Comparison of ENCODE assay signal across 22 cellular contexts in the genomic region with DNA sequence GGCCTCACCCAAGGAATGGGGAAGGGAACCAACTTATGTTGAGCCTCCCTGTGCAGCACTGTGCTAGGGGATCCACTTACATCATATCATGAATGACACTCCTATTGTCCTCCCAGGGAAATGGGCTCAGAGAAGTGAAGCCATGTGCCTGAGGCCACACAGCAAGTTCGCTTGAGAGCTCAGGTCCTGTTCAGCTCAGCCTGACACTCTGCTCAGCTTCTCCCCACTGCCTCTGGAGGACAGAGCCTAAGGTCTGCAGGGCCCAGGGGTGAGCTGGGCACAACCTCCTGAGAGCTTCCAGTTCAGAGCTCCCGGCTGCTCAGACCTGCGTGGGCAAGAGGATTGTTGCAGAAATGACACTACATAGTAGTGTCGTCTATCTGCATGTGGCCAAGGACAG.
A peak's percentile ranks its signal among the peaks of the same experiment; 100 is the strongest.
DNase-seq lines count a peak whose midpoint lies in the region; ATAC-seq and TF ChIP-seq lines count a peak whose summit lies in the region.
"Had no signal": no experiment of that assay in that cellular context is flagged by ENCODE, and none has a peak within 500 bp of the region (broad histone marks: within the 10 kb centered on the region; RNA-seq: fewer than 3 reads in every experiment).

No MANE protein-coding gene starts in this region.

- H3K36me3 ChIP-seq in OCI-LY7 (ENCODE audit: insufficient read depth, low read length) = no peaks in the 10 kb centered on the region

- peak overlapping the region; percentile 68 for H3K4me2 ChIP-seq in OCI-LY7 (ENCODE audit: low read length)
- H3K4me2 ChIP-seq: SK-N-SH had no signal

- H3K4me3 ChIP-seq in OCI-LY7 (ENCODE audit: low read depth, low read length, poor library complexity, severe bottlenecking) = peak overlapping the region; percentile 43
- H3K4me3 ChIP-seq: GM23248 had no signal

- H3K4me1 Mint-ChIP-seq in activated naive CD4-positive, alpha-beta T cell treated with anti-CD3 and anti-CD28 coated beads, Interleukin-2, amount 10 ng/mL, durations not matched to agents 7 days and 5 days = peaks cover 23% of the 10 kb centered on the region
- peaks cover 36 to 51% of the 10 kb centered on the region in 2 donors for H3K4me1 Mint-ChIP-seq in effector memory CD8-positive, alpha-beta T cell (ENCODE audit: low read depth in 2 of 2)

- H3K27ac Mint-ChIP-seq in activated naive CD4-positive, alpha-beta T cell treated with anti-CD3 and anti-CD28 coated beads, Interleukin-2, amount 10 ng/mL, durations not matched to agents 7 days and 5 days = peak overlapping the region; percentile 10
- H3K27ac Mint-ChIP-seq in effector memory CD8-positive, alpha-beta T cell = peak overlapping the region; percentile 65 to 70
- H3K27ac Mint-ChIP-seq: T-helper 1 cell treated with Interleukin-12 subunit alpha and Interleukin-12 subunit beta and Interleukin-4 antibody, amounts not matched to agents 30 μg/mL and 1 μg/mL, for 36 hours had no signal

- intact Hi-C loops in OCI-LY7 (cut with micrococcal nuclease; ENCODE audit: unreplicated experiment) = loop anchor here (10.0 kb wide), 1 partner anchor 642 kb away; no protein-coding TSS in a partner anchor

- H3K27me3 Mint-ChIP-seq in activated naive CD4-positive, alpha-beta T cell treated with anti-CD3 and anti-CD28 coated beads, Interleukin-2, amount 10 ng/mL, durations not matched to agents 7 days and 5 days = peaks cover 45% of the 10 kb centered on the region
- no peaks in the 10 kb centered on the region for H3K27me3 Mint-ChIP-seq in effector memory CD8-positive, alpha-beta T cell

- H3K9me2 ChIP-seq in OCI-LY7 (ENCODE audit: insufficient read depth, low read length) = no peaks in the 10 kb centered on the region
- H3K9me2 ChIP-seq: SK-N-SH had no signal

- H3K4me3 Mint-ChIP-seq in activated naive CD4-positive, alpha-beta T cell treated with anti-CD3 and anti-CD28 coated beads, Interleukin-2, amount 10 ng/mL, durations not matched to agents 7 days and 5 days = no peak overlapping the region
- H3K4me3 Mint-ChIP-seq in effector memory CD8-positive, alpha-beta T cell = no peak overlapping the region
- H3K4me3 Mint-ChIP-seq: T-helper 1 cell treated with Interleukin-12 subunit alpha and Interleukin-12 subunit beta and Interleukin-4 antibody, amounts not matched to agents 30 μg/mL and 1 μg/mL, for 36 hours had no signal

- no peak for DNase-seq in activated naive CD4-positive, alpha-beta T cell treated with anti-CD3 and anti-CD28 coated beads, Interleukin-2, amount 10 ng/mL, durations not matched to agents 7 days and 5 days
- DNase-seq in activated naive CD4-positive, alpha-beta T cell treated with Interleukin-2 at 50 U/mL for 16 hours = no peak
- no peak for DNase-seq in OCI-LY7 (ENCODE audit: low spot score)
- DNase-seq in effector memory CD8-positive, alpha-beta T cell = no peak
- no peak for DNase-seq in OCI-M1 (lab: John Stamatoyannopoulos, UW)
- no peak for DNase-seq in ecto neural progenitor cell (ENCODE audit: low spot score)
- no peak for DNase-seq in NCI-H526 (lab: John Stamatoyannopoulos, UW)
- DNase-seq: CD8-positive, alpha-beta memory T cell; DMS79 treated with DMSO at 0.1 percent for 48 hours; GM23248; NCI-H1092 treated with DMSO at 0.1 percent for 48 hours; NCI-H146; NCI-H2029 treated with DMSO at 0.1 percent for 48 hours; NCI-H2171; NCI-H748 treated with DMSO at 0.1 percent for 48 hours; NK-92 treated with Interleukin-12 subunit alpha and Interleukin-12 subunit beta, amount 100 ng/mL, for 24 hours; RPMI8226; SHP77 treated with DMSO at 0.1 percent for 48 hours; SK-N-SH had no signal

- peak overlapping the region; percentile 44; the same call in 1 of the 2 replicates for H2AFZ ChIP-seq in OCI-LY7 (ENCODE audit: low read length)
- H2AFZ ChIP-seq: GM23248 had no signal

- no peaks in the 10 kb centered on the region for H3K9me3 ChIP-seq in OCI-LY7 (ENCODE audit: low read length)
- H3K9me3 ChIP-seq: SK-N-SH had no signal

- no peak for TF ChIP-seq CTCF in OCI-LY7 (conservative IDR thresholded peaks at IDR 0.05; ENCODE audit: low read length)

- CTCF ChIA-PET in activated naive CD4-positive, alpha-beta T cell treated with anti-CD3 and anti-CD28 coated beads, Interleukin-2, amount 10 ng/mL, durations not matched to agents 7 days and 5 days (lab: Charles Lee) = interaction anchor here (0.9 kb wide), 1 partner anchor 52 kb away, joined by 3 read pairs; no protein-coding TSS in a partner anchor
- CTCF ChIA-PET in OCI-LY7 (lab: Charles Lee; ENCODE audit: unreplicated experiment) = interaction anchor here (0.6 kb wide), 1 partner anchor 344 kb away, joined by 3 read pairs; no protein-coding TSS in a partner anchor

- H3K27ac ChIP-seq in OCI-LY7 (ENCODE audit: low read depth, low read length, poor library complexity, severe bottlenecking) = peak overlapping the region; percentile 97
- H3K27ac ChIP-seq: 22Rv1, GM23248 had no signal

- ATAC-seq in effector memory CD8-positive, alpha-beta T cell (replicated peaks) = no peak
- ATAC-seq in SK-N-SH treated with all-trans-retinoic acid at 6 μM for 48 hours = no peak

- H3K79me2 ChIP-seq in OCI-LY7 (ENCODE audit: insufficient read depth, low read depth, low read length) = no peaks in the 10 kb centered on the region

- H4K20me1 ChIP-seq in OCI-LY7 (ENCODE audit: insufficient read depth, low read length) = no peaks in the 10 kb centered on the region

- no peaks in the 10 kb centered on the region for H3K9me3 Mint-ChIP-seq in activated naive CD4-positive, alpha-beta T cell treated with anti-CD3 and anti-CD28 coated beads, Interleukin-2, amount 10 ng/mL, durations not matched to agents 7 days and 5 days
- H3K9me3 Mint-ChIP-seq in effector memory CD8-positive, alpha-beta T cell = no peaks in the 10 kb centered on the region
- H3K9me3 Mint-ChIP-seq: CD8-positive, alpha-beta memory T cell; T-helper 1 cell treated with Interleukin-12 subunit alpha and Interleukin-12 subunit beta and Interleukin-4 antibody, amounts not matched to agents 30 μg/mL and 1 μg/mL, for 36 hours had no signal

- H3K36me3 Mint-ChIP-seq in activated naive CD4-positive, alpha-beta T cell treated with anti-CD3 and anti-CD28 coated beads, Interleukin-2, amount 10 ng/mL, durations not matched to agents 7 days and 5 days = no peaks in the 10 kb centered on the region
- H3K36me3 Mint-ChIP-seq in effector memory CD8-positive, alpha-beta T cell (ENCODE audit: insufficient read depth) = peaks cover 3% of the 10 kb centered on the region
- H3K36me3 Mint-ChIP-seq: CD8-positive, alpha-beta memory T cell had no signal

- POLR2A ChIA-PET in OCI-LY7 (lab: Charles Lee) = no interaction called here

- BruUV-seq in OCI-LY7 (replicated peaks; lab: Mats Ljungman, UMichigan) = no TSS peak

- peaks cover 83% of the 10 kb centered on the region for H3K4me1 ChIP-seq in OCI-LY7 (ENCODE audit: insufficient read depth, low read length, poor library complexity, severe bottlenecking)

TF ChIP-seq in SK-N-SH treated with all-trans-retinoic acid at 6 μM for 48 hours, 23 proteins besides CTCF, POLR2A, EP300 and RAD21:
- TF ChIP-seq PPARA (CRISPR knock-in tag; IDR thresholded peaks at IDR 0.05; ENCODE audit: borderline replicate concordance) (no peak), TOX (CRISPR knock-in tag; IDR thresholded peaks at IDR 0.05; ENCODE audit: borderline replicate concordance) (no peak), TCF4 (CRISPR knock-in tag; IDR thresholded peaks at IDR 0.05; ENCODE audit: borderline replicate concordance) (no peak), CSDC2 (CRISPR knock-in tag; IDR thresholded peaks at IDR 0.05) (no peak), RARB (CRISPR knock-in tag; IDR thresholded peaks at IDR 0.05) (no peak), ESRRG (CRISPR knock-in tag; IDR thresholded peaks at IDR 0.05) (no peak)
- TF ChIP-seq, protein P1, sequence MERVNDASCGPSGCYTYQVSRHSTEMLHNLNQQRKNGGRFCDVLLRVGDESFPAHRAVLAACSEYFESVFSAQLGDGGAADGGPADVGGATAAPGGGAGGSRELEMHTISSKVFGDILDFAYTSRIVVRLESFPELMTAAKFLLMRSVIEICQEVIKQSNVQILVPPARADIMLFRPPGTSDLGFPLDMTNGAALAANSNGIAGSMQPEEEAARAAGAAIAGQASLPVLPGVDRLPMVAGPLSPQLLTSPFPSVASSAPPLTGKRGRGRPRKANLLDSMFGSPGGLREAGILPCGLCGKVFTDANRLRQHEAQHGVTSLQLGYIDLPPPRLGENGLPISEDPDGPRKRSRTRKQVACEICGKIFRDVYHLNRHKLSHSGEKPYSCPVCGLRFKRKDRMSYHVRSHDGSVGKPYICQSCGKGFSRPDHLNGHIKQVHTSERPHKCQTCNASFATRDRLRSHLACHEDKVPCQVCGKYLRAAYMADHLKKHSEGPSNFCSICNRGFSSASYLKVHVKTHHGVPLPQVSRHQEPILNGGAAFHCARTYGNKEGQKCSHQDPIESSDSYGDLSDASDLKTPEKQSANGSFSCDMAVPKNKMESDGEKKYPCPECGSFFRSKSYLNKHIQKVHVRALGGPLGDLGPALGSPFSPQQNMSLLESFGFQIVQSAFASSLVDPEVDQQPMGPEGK (CRISPR knock-in tag; IDR thresholded peaks at IDR 0.05; ENCODE audit: borderline replicate concordance) = no peak
TF ChIP-seq in SK-N-SH treated with all-trans-retinoic acid at 6 μM for 48 hours: peak in this region for 0.
